ENCODE assay signal across 20 cellular contexts in the genomic region with DNA sequence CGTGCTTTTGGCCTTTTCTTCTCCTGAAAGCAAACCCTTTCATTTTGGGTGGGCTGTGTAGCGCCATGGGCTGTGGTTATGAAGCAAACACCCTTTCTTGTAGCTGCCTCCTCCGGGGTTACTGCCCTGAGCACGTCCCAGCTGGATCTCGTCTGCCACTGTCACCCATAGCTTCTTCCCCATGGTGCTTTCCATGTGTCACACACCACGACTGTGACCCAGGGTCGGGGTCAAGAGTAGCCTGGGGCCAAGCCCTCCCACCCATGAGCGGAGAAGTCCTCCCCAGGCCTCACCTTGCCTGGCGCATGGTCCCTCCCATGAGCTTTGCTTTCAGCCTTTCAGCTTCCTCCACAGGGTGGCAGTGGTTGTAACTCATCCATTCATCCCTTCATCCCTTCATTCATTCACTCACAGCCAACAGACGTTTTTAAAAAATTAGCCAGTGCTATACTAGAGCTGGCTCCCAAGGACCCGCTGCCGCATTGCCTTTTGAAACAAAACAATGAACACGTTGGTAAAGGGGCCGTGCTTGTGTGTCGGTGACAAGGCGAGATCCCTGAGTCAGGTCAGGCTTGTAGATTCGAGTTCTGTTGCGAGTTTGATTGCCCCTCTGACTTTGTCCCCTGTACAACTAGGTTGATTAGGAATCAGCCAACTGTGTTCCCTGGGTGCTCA. TPM values are rescaled to one million over a fixed set of nuclear protein-coding genes. Genes with fewer than 3 reads are reported as not detected.
DNase-seq lines count a peak whose midpoint lies in the region; ATAC-seq, FAIRE-seq and TF ChIP-seq lines count a peak whose summit lies in the region.
"Had no signal": no experiment of that assay in that cellular context is flagged by ENCODE, and none has a peak within 500 bp of the region (broad histone marks: within the 10 kb centered on the region; RNA-seq: fewer than 3 reads in every experiment).

No MANE protein-coding gene starts in this region.

- H3K9me3 ChIP-seq in HepG2 (ENCODE audit: low read length), result no peaks in the 10 kb centered on the region
- H3K9me3 ChIP-seq in right lobe of liver, result no peaks in the 10 kb centered on the region
- no peaks in the 10 kb centered on the region for H3K9me3 ChIP-seq in lower lobe of right lung
- H3K9me3 ChIP-seq: SJSA1 had no signal

- peaks cover 8% of the 10 kb centered on the region for H3K27me3 Mint-ChIP-seq in stimulated activated naive CD8-positive, alpha-beta T cell treated with anti-CD3 and anti-CD28 coated beads, Interleukin-15, amount 100 ng/mL, for 72 hours

- no peak for TF ChIP-seq POLR2A in HepG2 (IDR thresholded peaks at IDR 0.05; ENCODE audit: insufficient read depth in 1 of 2, low read depth in 2 of 2, low read length in 2 of 2)
- TF ChIP-seq POLR2A in right lobe of liver (IDR thresholded peaks at IDR 0.05), result no peak

- H3K9me3 Mint-ChIP-seq in stimulated activated naive CD8-positive, alpha-beta T cell treated with anti-CD3 and anti-CD28 coated beads, Interleukin-15, amount 100 ng/mL, for 72 hours, result no peaks in the 10 kb centered on the region
- H3K9me3 Mint-ChIP-seq: CD4-positive, alpha-beta T cell had no signal

- no TSS peak for BruUV-seq in HepG2 (replicated peaks; lab: Mats Ljungman, UMichigan)

- H3K36me3 ChIP-seq in HepG2 (replicated peaks in 1 of 2; ENCODE audit: control insufficient read depth in 1 of 2, insufficient read depth in 2 of 2, low read length in 2 of 2) (no peaks in the 10 kb centered on the region), right lobe of liver (no peaks in the 10 kb centered on the region), lower lobe of right lung (no peaks in the 10 kb centered on the region)

- 75% methylated on average over 15 of the region's 18 CpGs for WGBS in HepG2 (ENCODE audit: low lambda C conversion rate)
- 47% methylated on average over 3 of the region's 18 CpGs for WGBS in right lobe of liver (ENCODE audit: insufficient coverage, low coverage, low lambda C conversion rate, missing lambda C conversion rate)

- no peak overlapping the region for H3K4me3 Mint-ChIP-seq in stimulated activated naive CD8-positive, alpha-beta T cell treated with anti-CD3 and anti-CD28 coated beads, Interleukin-15, amount 100 ng/mL, for 72 hours
- H3K4me3 Mint-ChIP-seq: CD4-positive, alpha-beta T cell had no signal

- H3K27ac ChIP-seq in HepG2 (ENCODE audit: extremely low read length, insufficient read depth, low read length) (no peak overlapping the region), right lobe of liver (no peak overlapping the region), lower lobe of right lung (no peak overlapping the region), coronary artery (no peak overlapping the region)
- H3K27ac ChIP-seq: SJSA1 had no signal

- POLR2A ChIA-PET in HepG2 (lab: Yijun Ruan, JAX), result no interaction called here

- H3K27ac Mint-ChIP-seq in stimulated activated naive CD8-positive, alpha-beta T cell treated with anti-CD3 and anti-CD28 coated beads, Interleukin-15, amount 100 ng/mL, for 72 hours, result no peak overlapping the region
- H3K27ac Mint-ChIP-seq: CD4-positive, alpha-beta T cell had no signal

- H3K27me3 ChIP-seq in HepG2 (ENCODE audit: control insufficient read depth in 1 of 2, insufficient read depth in 2 of 2, low read length in 2 of 2) (peaks cover 3 to 15% of the 10 kb centered on the region in 2 experiments; a peak in 4 of 5 replicates), right lobe of liver (no peaks in the 10 kb centered on the region), lower lobe of right lung (ENCODE audit: low read depth) (peaks cover 7% of the 10 kb centered on the region)
- H3K27me3 ChIP-seq: SJSA1 had no signal

- intact Hi-C loops in HepG2 (cut with micrococcal nuclease; ENCODE audit: unreplicated experiment), result no loop called here
- intact Hi-C loops in right lobe of liver (cut with DNase I), result loop anchor here (10.0 kb wide), 2 partner anchors 369 to 769 kb away; no protein-coding TSS in a partner anchor
- intact Hi-C loops in lower lobe of right lung (cut with DNase I), result no loop called here

- TF ChIP-seq EP300 in HepG2 (IDR thresholded peaks at IDR 0.05; ENCODE audit: low read depth in 2 of 2, low read length in 2 of 2) (no peak), HepG2 (CRISPR knock-in tag; IDR thresholded peaks at IDR 0.05; ENCODE audit: borderline replicate concordance) (no peak)

- no peaks in the 10 kb centered on the region for H3K79me2 ChIP-seq in HepG2 (ENCODE audit: insufficient read depth, low read length)

- no peak overlapping the region for H2AFZ ChIP-seq in HepG2 (ENCODE audit: low read length)

- CTCF ChIA-PET in HepG2 (lab: Yijun Ruan, JAX; ENCODE audit: low intra/inter-chr PET ratio, low total read pairs), result no interaction called here

- in situ Hi-C loops in HepG2 (cut with HindIII; ENCODE audit: extremely low pct_ligation_motif_present, low pct_unique_long_range_greater_than_20kb) (no loop called here), SK-MEL-5 (cut with HindIII; ENCODE audit: low pct_unique_long_range_greater_than_20kb, low sequenced_read_pairs) (no loop called here)

- H4K20me1 ChIP-seq in HepG2 (ENCODE audit: insufficient read depth, low read length), result no peaks in the 10 kb centered on the region

- no peak for TF ChIP-seq RAD21 in HepG2 (CRISPR knock-in tag; IDR thresholded peaks at IDR 0.05)

- no peaks in the 10 kb centered on the region for H3K4me1 Mint-ChIP-seq in stimulated activated naive CD8-positive, alpha-beta T cell treated with anti-CD3 and anti-CD28 coated beads, Interleukin-15, amount 100 ng/mL, for 72 hours

- no peak overlapping the region for H3K4me2 ChIP-seq in HepG2 (ENCODE audit: low read depth, low read length)

- TF ChIP-seq CTCF in HepG2 (CRISPR knock-in tag; IDR thresholded peaks at IDR 0.05) (no peak), right lobe of liver (IDR thresholded peaks at IDR 0.05) (no peak), lower lobe of right lung (IDR thresholded peaks at IDR 0.05) (no peak), coronary artery (IDR thresholded peaks at IDR 0.05) (no peak)

- ATAC-seq in HepG2 (no peak), right lobe of liver (no peak), lower lobe of right lung (no peak)
- no peak for ATAC-seq in stimulated activated naive CD8-positive, alpha-beta T cell treated with anti-CD3 and anti-CD28 coated beads, Interleukin-15, amount 100 ng/mL, for 72 hours

- H3K9ac ChIP-seq in HepG2 (ENCODE audit: insufficient read depth, low read depth, low read length), result no peak overlapping the region

- H3K4me3 ChIP-seq in HepG2 (replicated peaks in 1 of 3; ENCODE audit: insufficient read depth in 1 of 3, low read depth in 2 of 3, low read length in 3 of 3) (no peak overlapping the region), right lobe of liver (no peak overlapping the region), lower lobe of right lung (no peak overlapping the region), coronary artery (no peak overlapping the region)
- H3K4me3 ChIP-seq: SJSA1 had no signal

- DNase-seq in HepG2 (ENCODE audit: low spot score), result no peak
- DNase-seq in right lobe of liver, result no peak
- DNase-seq in SK-MEL-5 (ENCODE audit: low read depth, low spot score), result peak; percentile 21
- DNase-seq in lower lobe of right lung, result peak; percentile 15
- DNase-seq in activated CD4-positive, alpha-beta T cell treated with anti-CD3 and anti-CD28 coated beads for 1 hour, result no peak
- no peak for DNase-seq in stimulated activated naive CD8-positive, alpha-beta T cell treated with anti-CD3 and anti-CD28 coated beads, Interleukin-15, amount 100 ng/mL, for 72 hours
- no peak for DNase-seq in coronary artery (ENCODE audit: low spot score)
- no peak for DNase-seq in SW480 (ENCODE audit: low spot score)
- DNase-seq: Calu3; CD4-positive, alpha-beta T cell; DMS79; Karpas-422; NCI-H1417 treated with DMSO at 0.1 percent for 48 hours; NCI-H2029 treated with DMSO at 0.1 percent for 48 hours; NCI-H524 had no signal

- no peak for FAIRE-seq in HepG2 (lab: Jason Lieb, UNC)
- FAIRE-seq: A204.1, G401.6, GM12892 had no signal

- H3K4me1 ChIP-seq in HepG2 (ENCODE audit: insufficient read depth, low read length) (peaks cover 75% of the 10 kb centered on the region), right lobe of liver (no peaks in the 10 kb centered on the region), lower lobe of right lung (no peaks in the 10 kb centered on the region)
- H3K4me1 ChIP-seq: SJSA1 had no signal

RNA-seq across cellular contexts. Expression of gene MEG3, which starts 29.5 kb away (rescaled TPM):
- total RNA-seq in HepG2 (2016; rRNA removed; fragmentation: Illumina TruSeq; extraction: Trizol) (not detected in 2 replicates), right lobe of liver (10 to 100 TPM in 5 of 6 experiments, 1 to 10 TPM in 1; 5.7 to 43.7 (median 23.9) TPM), lower lobe of right lung (16.6 TPM)
- not detected in 2 replicates for total RNA-seq in HepG2 (2016; cell fraction: cytosol; rRNA removed; fragmentation: Illumina TruSeq; extraction: Trizol; ENCODE audit: low read depth)
- total RNA-seq in HepG2 (2016; cell fraction: insoluble cytoplasmic fraction; rRNA removed; fragmentation: Illumina TruSeq; extraction: Trizol), result not detected in 2 replicates
- not detected in 2 replicates for total RNA-seq in HepG2 (2016; cell fraction: membrane; rRNA removed; fragmentation: Illumina TruSeq; extraction: Trizol)
- 0.38 TPM in 1 of 2 replicates, not detected in the other for total RNA-seq in HepG2 (2016; cell fraction: nucleus; rRNA removed; fragmentation: Illumina TruSeq; extraction: Trizol)
- 0.07 and 0.17 TPM in 2 replicates for polyA plus RNA-seq in HepG2 (2011; rRNA removed)
- polyA plus RNA-seq in HepG2 (2011; cell fraction: cytosol; rRNA removed), result 0.03 TPM in 1 of 2 replicates, not detected in the other
- 0.59 and 0.62 TPM in 2 replicates for polyA plus RNA-seq in HepG2 (2011; cell fraction: nucleus; rRNA removed)
- polyA plus RNA-seq in HepG2 (2012), result 0.12 TPM in 1 of 2 replicates, not detected in the other
- not detected in 2 replicates for polyA plus RNA-seq in HepG2 (2016; cell fraction: cytosol; fragmentation: Illumina TruSeq; extraction: Trizol; ENCODE audit: low read depth)
- not detected in 2 replicates for polyA plus RNA-seq in HepG2 (2016; cell fraction: insoluble cytoplasmic fraction; fragmentation: Illumina TruSeq; extraction: Trizol; ENCODE audit: low read depth)
- polyA plus RNA-seq in HepG2 (2016; cell fraction: membrane; fragmentation: Illumina TruSeq; extraction: Trizol; ENCODE audit: low read depth), result not detected in 2 replicates
- 0.15 TPM in 1 of 2 replicates, not detected in the other for polyA plus RNA-seq in HepG2 (2016; cell fraction: nucleus; fragmentation: Illumina TruSeq; extraction: Trizol; ENCODE audit: insufficient read depth, low read depth)
- 0.08 TPM in 1 of 2 replicates, not detected in the other for polyA minus RNA-seq in HepG2 (2011; rRNA and poly(A)+ RNA removed; ENCODE audit: low replicate concordance)
- not detected in 2 replicates for polyA minus RNA-seq in HepG2 (2011; cell fraction: cytosol; rRNA and poly(A)+ RNA removed)
- 0.12 and 0.26 TPM in 2 replicates for polyA minus RNA-seq in HepG2 (2011; cell fraction: nucleus; rRNA and poly(A)+ RNA removed)
- total RNA-seq in SK-MEL-5 (2014; rRNA removed; shearing (Covaris generic)), result 0.08 TPM in 1 of 2 replicates, not detected in the other
- polyA plus RNA-seq in SK-MEL-5 (2015; cell fraction: cytosol; rRNA removed), result not detected in 2 replicates
- 0.11 TPM in 1 of 2 replicates, not detected in the other for polyA plus RNA-seq in SK-MEL-5 (2015; cell fraction: nucleus; rRNA removed)
- total RNA-seq: Calu3; CD4-positive, alpha-beta T cell had no signal

RNA-seq across cellular contexts. Expression of gene RTL1, which starts 48.1 kb away (rescaled TPM):
- total RNA-seq in HepG2 (2016; rRNA removed; fragmentation: Illumina TruSeq; extraction: Trizol) (0.04 TPM in 1 of 2 replicates, not detected in the other), right lobe of liver (under 1 TPM in 1 of 6 experiments, not detected in 5; 0.04 TPM), lower lobe of right lung (not detected)
- not detected in 2 replicates for total RNA-seq in HepG2 (2016; cell fraction: cytosol; rRNA removed; fragmentation: Illumina TruSeq; extraction: Trizol; ENCODE audit: low read depth)
- total RNA-seq in HepG2 (2016; cell fraction: insoluble cytoplasmic fraction; rRNA removed; fragmentation: Illumina TruSeq; extraction: Trizol), result not detected in 2 replicates
- total RNA-seq in HepG2 (2016; cell fraction: membrane; rRNA removed; fragmentation: Illumina TruSeq; extraction: Trizol), result 0.03 TPM in 1 of 2 replicates, not detected in the other
- not detected in 2 replicates for total RNA-seq in HepG2 (2016; cell fraction: nucleus; rRNA removed; fragmentation: Illumina TruSeq; extraction: Trizol)
- polyA plus RNA-seq in HepG2 (2011; rRNA removed), result not detected in 2 replicates
- polyA plus RNA-seq in HepG2 (2011; cell fraction: cytosol; rRNA removed), result 0.01 TPM in 1 of 2 replicates, not detected in the other
- polyA plus RNA-seq in HepG2 (2011; cell fraction: nucleus; rRNA removed), result 0.05 TPM in 1 of 2 replicates, not detected in the other
- 0.03 and 0.05 TPM in 2 replicates for polyA plus RNA-seq in HepG2 (2012)
- polyA plus RNA-seq in HepG2 (2016; cell fraction: cytosol; fragmentation: Illumina TruSeq; extraction: Trizol; ENCODE audit: low read depth), result not detected in 2 replicates
- polyA plus RNA-seq in HepG2 (2016; cell fraction: insoluble cytoplasmic fraction; fragmentation: Illumina TruSeq; extraction: Trizol; ENCODE audit: low read depth), result not detected in 2 replicates
- polyA plus RNA-seq in HepG2 (2016; cell fraction: membrane; fragmentation: Illumina TruSeq; extraction: Trizol; ENCODE audit: low read depth), result 0.05 TPM in 1 of 2 replicates, not detected in the other
- not detected in 2 replicates for polyA plus RNA-seq in HepG2 (2016; cell fraction: nucleus; fragmentation: Illumina TruSeq; extraction: Trizol; ENCODE audit: insufficient read depth, low read depth)
- polyA minus RNA-seq in HepG2 (2011; rRNA and poly(A)+ RNA removed; ENCODE audit: low replicate concordance), result not detected in 2 replicates
- not detected in 2 replicates for polyA minus RNA-seq in HepG2 (2011; cell fraction: cytosol; rRNA and poly(A)+ RNA removed)
- polyA minus RNA-seq in HepG2 (2011; cell fraction: nucleus; rRNA and poly(A)+ RNA removed), result not detected in 2 replicates
- not detected in 2 replicates for total RNA-seq in SK-MEL-5 (2014; rRNA removed; shearing (Covaris generic))
- 0.01 and 0.02 TPM in 2 replicates for polyA plus RNA-seq in SK-MEL-5 (2015; cell fraction: cytosol; rRNA removed)
- not detected in 2 replicates for polyA plus RNA-seq in SK-MEL-5 (2015; cell fraction: nucleus; rRNA removed)
- total RNA-seq: CD4-positive, alpha-beta T cell; RPMI7951; SJSA1 had no signal

Comparison
In these comparisons a context has a peak if more than half of its experiments do, and no peak if none do; other contexts are left out.
1. intact Hi-C loops: an anchor here in right lobe of liver (10.0 kb wide); none called in HepG2 and lower lobe of right lung.
2. DNase-seq: peak in SK-MEL-5 (single experiment) and lower lobe of right lung (single experiment); none in HepG2 (single experiment), right lobe of liver (0 of 3), activated CD4-positive, alpha-beta T cell treated with anti-CD3 and anti-CD28 coated beads for 1 hour (single experiment), stimulated activated naive CD8-positive, alpha-beta T cell treated with anti-CD3 and anti-CD28 coated beads, Interleukin-15, amount 100 ng/mL, for 72 hours (0 of 2), coronary artery (single experiment) and SW480 (single experiment).